ENCODE assay signal across 1 cellular context in genomic region chr11:68508425-68508824, GRCh38.
TF ChIP-seq lines count a peak whose summit lies in the region.

No MANE protein-coding gene starts in this region.

TF ChIP-seq in SK-N-SH, 30 proteins besides CTCF, POLR2A, EP300 and RAD21 (continued from another document):
- TF ChIP-seq, protein P1, sequence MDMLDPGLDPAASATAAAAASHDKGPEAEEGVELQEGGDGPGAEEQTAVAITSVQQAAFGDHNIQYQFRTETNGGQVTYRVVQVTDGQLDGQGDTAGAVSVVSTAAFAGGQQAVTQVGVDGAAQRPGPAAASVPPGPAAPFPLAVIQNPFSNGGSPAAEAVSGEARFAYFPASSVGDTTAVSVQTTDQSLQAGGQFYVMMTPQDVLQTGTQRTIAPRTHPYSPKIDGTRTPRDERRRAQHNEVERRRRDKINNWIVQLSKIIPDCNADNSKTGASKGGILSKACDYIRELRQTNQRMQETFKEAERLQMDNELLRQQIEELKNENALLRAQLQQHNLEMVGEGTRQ (IDR thresholded peaks at IDR 0.05; ENCODE audit: borderline replicate concordance, low read depth, low read length): no peak
- TF ChIP-seq MEF2A (IDR thresholded peaks at IDR 0.05; ENCODE audit: borderline replicate concordance, low read depth): no peak
- no peak for TF ChIP-seq EZH2phosphoT487 (IDR thresholded peaks at IDR 0.05; ENCODE audit: borderline replicate concordance, low read depth)
- no peak for TF ChIP-seq SIN3A (IDR thresholded peaks at IDR 0.05; ENCODE audit: borderline replicate concordance, low read depth, low read length)
- TF ChIP-seq, protein P2, sequence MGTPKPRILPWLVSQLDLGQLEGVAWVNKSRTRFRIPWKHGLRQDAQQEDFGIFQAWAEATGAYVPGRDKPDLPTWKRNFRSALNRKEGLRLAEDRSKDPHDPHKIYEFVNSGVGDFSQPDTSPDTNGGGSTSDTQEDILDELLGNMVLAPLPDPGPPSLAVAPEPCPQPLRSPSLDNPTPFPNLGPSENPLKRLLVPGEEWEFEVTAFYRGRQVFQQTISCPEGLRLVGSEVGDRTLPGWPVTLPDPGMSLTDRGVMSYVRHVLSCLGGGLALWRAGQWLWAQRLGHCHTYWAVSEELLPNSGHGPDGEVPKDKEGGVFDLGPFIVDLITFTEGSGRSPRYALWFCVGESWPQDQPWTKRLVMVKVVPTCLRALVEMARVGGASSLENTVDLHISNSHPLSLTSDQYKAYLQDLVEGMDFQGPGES (IDR thresholded peaks at IDR 0.05; ENCODE audit: low read depth, low read length): no peak
- TF ChIP-seq, protein P3, sequence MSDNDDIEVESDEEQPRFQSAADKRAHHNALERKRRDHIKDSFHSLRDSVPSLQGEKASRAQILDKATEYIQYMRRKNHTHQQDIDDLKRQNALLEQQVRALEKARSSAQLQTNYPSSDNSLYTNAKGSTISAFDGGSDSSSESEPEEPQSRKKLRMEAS (IDR thresholded peaks at IDR 0.05; ENCODE audit: low read depth): no peak
- TF ChIP-seq NRF1 (IDR thresholded peaks at IDR 0.05; ENCODE audit: low read depth, low read length): no peak
